Comparison of ENCODE assay signal across 19 cellular contexts in genomic region chr2:61335226-61335625, GRCh38.
"Had no signal": no experiment of that assay in that cellular context is flagged by ENCODE, and none has a peak within 500 bp of the region (broad histone marks: within the 10 kb centered on the region; RNA-seq: fewer than 3 reads in every experiment).

No MANE protein-coding gene starts in this region.

- H3K4me3 ChIP-seq: body of pancreas, left lung, pancreas, right lobe of liver, stomach, thoracic aorta, upper lobe of right lung had no signal

- DNase-seq: activated CD4-positive, alpha-beta T cell treated with anti-CD3 and anti-CD28 coated beads for 36 hours; activated CD4-positive, alpha-beta T cell treated with anti-CD3 and anti-CD28 coated beads, Interleukin-2, amount 50 U/mL, for 48 hours; amniotic stem cell; body of pancreas; caudate nucleus; erythroblast; foreskin melanocyte; head of caudate nucleus; left lung; mammary epithelial cell; naive thymus-derived CD4-positive, alpha-beta T cell; pancreas; right lobe of liver; stimulated activated CD4-positive, alpha-beta T cell treated with anti-CD3 and anti-CD28 coated beads, Interleukin-4, amount 100 ng/mL, for 24 hours; stomach; upper lobe of right lung had no signal

- H3K27ac ChIP-seq: body of pancreas, left lung, pancreas, right lobe of liver, stomach, thoracic aorta, upper lobe of right lung had no signal

- ATAC-seq: activated CD4-positive, alpha-beta T cell treated with anti-CD3 and anti-CD28 coated beads for 36 hours; body of pancreas; left lung; naive thymus-derived CD4-positive, alpha-beta T cell; pancreas; right lobe of liver; stimulated activated effector memory CD8-positive, alpha-beta T cell treated with anti-CD3 and anti-CD28 coated beads, Interleukin-12 subunit alpha, Interleukin-12 subunit beta, amount 100 ng/mL, for 72 hours; upper lobe of right lung; WTC11 had no signal

- H3K4me1 ChIP-seq: body of pancreas, left lung, pancreas, right lobe of liver, stomach, upper lobe of right lung had no signal

- H3K27me3 ChIP-seq: body of pancreas, left lung, pancreas, right lobe of liver, stomach, upper lobe of right lung had no signal
